Comparison of ENCODE assay signal across 10 cellular contexts in genomic region chr16:28258571-28258970, GRCh38. TPM values are rescaled to one million over a fixed set of nuclear protein-coding genes. Genes with fewer than 3 reads are reported as not detected.
A peak's percentile ranks its signal among the peaks of the same experiment; 100 is the strongest.
DNase-seq lines count a peak whose midpoint lies in the region; TF ChIP-seq lines count a peak whose summit lies in the region.
"Had no signal": no experiment of that assay in that cellular context is flagged by ENCODE, and none has a peak within 500 bp of the region (broad histone marks: within the 10 kb centered on the region; RNA-seq: fewer than 3 reads in every experiment).

No MANE protein-coding gene starts in this region.

- CTCF ChIA-PET in Caco-2 (lab: Charles Lee), result no interaction called here

- TF ChIP-seq CTCF in cardiac fibroblast (IDR thresholded peaks at IDR 0.05; ENCODE audit: low read depth, low read length) (no peak), Caco-2 (IDR thresholded peaks at IDR 0.05; ENCODE audit: insufficient read depth in 1 of 2, low read depth in 1 of 2, low read length in 1 of 2, severe bottlenecking in 1 of 2, unreplicated experiment in 1 of 2) (no peak)

- no peaks in the 10 kb centered on the region for H3K36me3 ChIP-seq in Caco-2 (ENCODE audit: control insufficient read depth, insufficient read depth, low read length)

- H3K27me3 Mint-ChIP-seq in Caco-2 (ENCODE audit: insufficient read depth, unreplicated experiment), result peaks cover 8% of the 10 kb centered on the region

- H3K9me3 ChIP-seq in Caco-2, result no peaks in the 10 kb centered on the region

- H3K27ac Mint-ChIP-seq in Caco-2 (ENCODE audit: unreplicated experiment), result no peak overlapping the region
- H3K27ac Mint-ChIP-seq: naive B cell had no signal

- no peaks in the 10 kb centered on the region for H3K4me1 ChIP-seq in Caco-2

- POLR2A ChIA-PET in Caco-2 (lab: Charles Lee), result no interaction called here

- no peak overlapping the region for H3K4me3 Mint-ChIP-seq in Caco-2 (ENCODE audit: unreplicated experiment)
- H3K4me3 Mint-ChIP-seq: naive B cell had no signal

- H3K4me1 Mint-ChIP-seq in Caco-2 (ENCODE audit: low read depth, unreplicated experiment), result no peaks in the 10 kb centered on the region

- intact Hi-C loops in Caco-2 (cut with micrococcal nuclease; ENCODE audit: unreplicated experiment), result no loop called here

- no peaks in the 10 kb centered on the region for H3K36me3 Mint-ChIP-seq in Caco-2 (ENCODE audit: insufficient read depth, unreplicated experiment)
- H3K36me3 Mint-ChIP-seq: naive B cell had no signal

- no peak overlapping the region for H3K4me3 ChIP-seq in cardiac fibroblast (replicated peaks in 1 of 2; ENCODE audit: low read depth in 2 of 2, low read length in 2 of 2)
- no peak overlapping the region for H3K4me3 ChIP-seq in Caco-2 (ENCODE audit: low read depth, low read length)

- no peaks in the 10 kb centered on the region for H3K27me3 ChIP-seq in Caco-2 (replicated peaks; ENCODE audit: control insufficient read depth, insufficient read depth, low read length)

- H3K9me3 Mint-ChIP-seq in Caco-2 (ENCODE audit: unreplicated experiment), result no peaks in the 10 kb centered on the region

- DNase-seq in NCI-H510A (lab: John Stamatoyannopoulos, UW) (peak; percentile 14), NCI-H510A treated with DMSO at 0.1 percent for 48 hours (lab: John Stamatoyannopoulos, UW) (no peak), cardiac fibroblast (ENCODE audit: low read depth in 2 of 2) (peak; percentile 8 to 26), islet precursor cell (peak; percentile 55), stromal cell of bone marrow (ENCODE audit: low read depth) (peak; percentile 7), Caco-2 (no peak)
- no peak for DNase-seq in activated CD4-positive, alpha-beta T cell treated with anti-CD3 and anti-CD28 coated beads, Interleukin-2, amount 50 U/mL, for 48 hours
- no peak for DNase-seq in stimulated activated CD4-positive, alpha-beta T cell treated with anti-CD3 and anti-CD28 coated beads, Interleukin-15, amount 100 ng/mL, for 24 hours
- DNase-seq: activated naive CD4-positive, alpha-beta T cell treated with anti-CD3 and anti-CD28 coated beads, Interleukin-2, amount 50 U/mL, for 16 hours; naive B cell had no signal

- no TSS peak for BruUV-seq in Caco-2 (replicated peaks; lab: Mats Ljungman, UMichigan)

RNA-seq across cellular contexts. Expression of gene SBK1, which starts 33.8 kb away (rescaled TPM):
- total RNA-seq in Caco-2 (2022), result 5.5 and 6.7 TPM in 2 replicates

RNA-seq across cellular contexts. Expression of gene XPO6, which starts 46.8 kb away (rescaled TPM):
- total RNA-seq in Caco-2 (2022), result 110 and 112 TPM in 2 replicates

Comparison
In these comparisons a context has a peak if more than half of its experiments do, and no peak if none do; other contexts are left out.
1. DNase-seq: peak in NCI-H510A (single experiment), cardiac fibroblast (2 of 2), islet precursor cell (single experiment) and stromal cell of bone marrow (single experiment); none in NCI-H510A treated with DMSO at 0.1 percent for 48 hours (single experiment), activated CD4-positive, alpha-beta T cell treated with anti-CD3 and anti-CD28 coated beads, Interleukin-2, amount 50 U/mL, for 48 hours (0 of 2), Caco-2 (0 of 2) and stimulated activated CD4-positive, alpha-beta T cell treated with anti-CD3 and anti-CD28 coated beads, Interleukin-15, amount 100 ng/mL, for 24 hours (single experiment).